Comparison of ENCODE assay signal across 15 cellular contexts in the genomic region with DNA sequence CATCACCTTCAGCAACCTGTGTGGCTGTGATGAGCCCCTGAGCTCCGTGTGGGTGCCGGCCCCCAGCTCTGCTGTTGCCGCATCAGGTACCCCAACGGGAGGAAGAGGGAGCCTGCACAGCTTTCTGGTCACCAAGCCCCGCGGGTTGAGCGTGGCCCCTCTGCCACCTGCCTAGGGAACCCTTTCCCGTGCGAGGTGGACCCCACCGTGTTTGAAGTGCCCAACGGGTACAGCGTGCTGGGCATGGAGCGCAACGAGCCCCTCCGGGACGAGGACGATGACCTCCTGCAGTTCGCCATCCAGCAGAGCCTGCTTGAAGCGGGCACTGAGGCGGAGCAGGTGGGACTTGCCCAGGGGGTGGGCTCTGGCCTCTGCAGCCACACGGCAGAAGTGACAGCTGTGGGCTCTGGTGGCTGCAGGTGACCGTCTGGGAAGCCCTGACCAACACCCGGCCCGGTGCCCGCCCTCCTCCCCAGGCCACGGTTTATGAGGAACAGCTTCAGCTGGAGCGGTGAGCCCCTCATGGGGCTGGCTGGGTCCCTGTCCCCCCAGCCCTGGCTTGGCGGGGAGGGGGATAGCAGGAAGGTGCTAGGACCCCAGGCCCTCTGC. TPM values are rescaled to one million over a fixed set of nuclear protein-coding genes. Genes with fewer than 3 reads are reported as not detected.
DNase-seq lines count a peak whose midpoint lies in the region; ATAC-seq, FAIRE-seq and TF ChIP-seq lines count a peak whose summit lies in the region.
"Had no signal": no experiment of that assay in that cellular context is flagged by ENCODE, and none has a peak within 500 bp of the region (broad histone marks: within the 10 kb centered on the region; RNA-seq: fewer than 3 reads in every experiment).

No MANE protein-coding gene starts in this region.

- ATAC-seq in activated B cell treated with CpG ODN at 0.5 μM for 24 hours (ENCODE audit: low read depth) (no peak), gastrocnemius medialis (no peak), GM21515 (IDR thresholded peaks at IDR 0.05; ENCODE audit: unreplicated experiment) (no peak)
- ATAC-seq: stimulated activated naive CD8-positive, alpha-beta T cell treated with anti-CD3 and anti-CD28 coated beads, Interleukin-15, Interleukin-2, amounts not matched to agents 100 U/mL and 50 U/mL, for 24 hours had no signal

- H3K27me3 ChIP-seq in HL-60 (ENCODE audit: insufficient read depth, poor library complexity, severe bottlenecking) (no peaks in the 10 kb centered on the region), gastrocnemius medialis (no peaks in the 10 kb centered on the region)

- in situ Hi-C loops in gastrocnemius medialis (cut with MboI; ENCODE audit: low sequenced_read_pairs in 4 of 4), result no loop called here

- H3K4me1 Mint-ChIP-seq in activated B cell treated with CpG ODN at 0.5 μM for 24 hours (peaks cover 3% of the 10 kb centered on the region), progenitor cell of endocrine pancreas (ENCODE audit: low read depth) (peaks cover 10% of the 10 kb centered on the region)

- H3K9ac ChIP-seq in kidney (ENCODE audit: low read length in 2 of 2), result no peak overlapping the region

- POLR2A ChIA-PET in activated B cell treated with CpG ODN at 0.5 μM for 24 hours (lab: Charles Lee), result interaction anchor here (1.0 to 1.4 kb wide), 3 partner anchors 13 to 33 kb away, joined by 3 to 4 read pairs (median 3); a partner anchor contains a TSS

- H3K36me3 Mint-ChIP-seq in activated B cell treated with CpG ODN at 0.5 μM for 24 hours (ENCODE audit: low read depth) (peaks cover 50% of the 10 kb centered on the region), progenitor cell of endocrine pancreas (ENCODE audit: insufficient read depth) (peaks cover 11% of the 10 kb centered on the region)

- intact Hi-C loops in activated B cell treated with CpG ODN at 0.5 μM for 24 hours (cut with micrococcal nuclease), result no loop called here
- intact Hi-C loops in kidney (cut with DNase I), result no loop called here
- intact Hi-C loops in gastrocnemius medialis (cut with DNase I; ENCODE audit: low total_unique reads), result loop anchor here (5.0 kb wide), 1 partner anchor 34 kb away; a partner anchor contains a TSS

- H3K4me3 ChIP-seq in HL-60 (replicated peaks; ENCODE audit: insufficient read depth, low read length) (no peak overlapping the region), kidney (ENCODE audit: low read length in 2 of 2) (peak overlapping the region in 1 of 2 donors; percentile 21), gastrocnemius medialis (peak overlapping the region in 2 of 4 donors; percentile 19 to 76)

- TF ChIP-seq CTCF in HL-60 (IDR thresholded peaks at IDR 0.05; ENCODE audit: insufficient read depth, low read length) (no peak), activated B cell treated with CpG ODN at 0.5 μM for 24 hours (IDR thresholded peaks at IDR 0.05) (no peak), kidney (IDR thresholded peaks at IDR 0.05; ENCODE audit: borderline replicate concordance, extremely low read depth, insufficient read depth) (no peak), gastrocnemius medialis (IDR thresholded peaks at IDR 0.05 in 4 of 5, conservative IDR thresholded peaks at IDR 0.05 in 1 of 5) (no peak), progenitor cell of endocrine pancreas (IDR thresholded peaks at IDR 0.05; ENCODE audit: unreplicated experiment) (no peak)

- TF ChIP-seq POLR2A in gastrocnemius medialis (IDR thresholded peaks at IDR 0.05), result no peak

- no peak for FAIRE-seq in kidney (lab: Jason Lieb, UNC)

- H3K27me3 Mint-ChIP-seq in activated B cell treated with CpG ODN at 0.5 μM for 24 hours (no peaks in the 10 kb centered on the region), progenitor cell of endocrine pancreas (no peaks in the 10 kb centered on the region)
- H3K27me3 Mint-ChIP-seq: CD4-positive, alpha-beta T cell; dendritic cell treated with granulocyte-macrophage colony-stimulating factor and Interleukin-4, amounts not matched to agents 40 ng/mL and 50 ng/mL, for 4 days had no signal

- H3K9me3 ChIP-seq in kidney (ENCODE audit: control insufficient read depth in 1 of 2, low read length in 2 of 2) (no peaks in the 10 kb centered on the region), gastrocnemius medialis (no peaks in the 10 kb centered on the region)

- CTCF ChIA-PET in activated B cell treated with CpG ODN at 0.5 μM for 24 hours (lab: Charles Lee), result no interaction called here

- no peak overlapping the region for H3K4me3 Mint-ChIP-seq in activated B cell treated with CpG ODN at 0.5 μM for 24 hours
- H3K4me3 Mint-ChIP-seq in progenitor cell of endocrine pancreas (ENCODE audit: low read depth), result no peak overlapping the region

- peaks cover 5 to 21% of the 10 kb centered on the region in 2 donors for H3K4me1 ChIP-seq in kidney (ENCODE audit: control insufficient read depth in 1 of 2, insufficient read depth in 1 of 2, low read depth in 1 of 2, low read length in 2 of 2)
- H3K4me1 ChIP-seq in gastrocnemius medialis, result peaks cover 20 to 25% of the 10 kb centered on the region in 2 donors

- no peak overlapping the region for H3K27ac Mint-ChIP-seq in activated B cell treated with CpG ODN at 0.5 μM for 24 hours
- H3K27ac Mint-ChIP-seq in progenitor cell of endocrine pancreas, result no peak overlapping the region
- H3K27ac Mint-ChIP-seq: CD4-positive, alpha-beta T cell had no signal

- DNase-seq in HL-60 (ENCODE audit: low read depth in 1 of 2, low spot score in 1 of 2) (no peak), activated B cell treated with CpG ODN at 0.5 μM for 24 hours (peak; percentile 7), kidney (peak; percentile 81), gastrocnemius medialis (peak in 1 of 2 donors; percentile 12), cerebellar nuclear complex (lab: John Stamatoyannopoulos, UW) (no peak), DMS53 treated with DMSO at 0.1 percent for 48 hours (lab: John Stamatoyannopoulos, UW; ENCODE audit: unreplicated experiment) (no peak), progenitor cell of endocrine pancreas (ENCODE audit: low spot score, unreplicated experiment) (no peak)
- DNase-seq: activated CD4-positive, alpha-beta T cell treated with anti-CD3 and anti-CD28 coated beads for 1 hour; activated T-cell treated with anti-CD3 and anti-CD28 coated beads for 4 hours; immature natural killer cell; stimulated activated naive CD8-positive, alpha-beta T cell treated with anti-CD3 and anti-CD28 coated beads, Interleukin-15, Interleukin-2, amounts not matched to agents 100 U/mL and 50 U/mL, for 24 hours; SW 1271 had no signal

- H3K9me3 Mint-ChIP-seq in activated B cell treated with CpG ODN at 0.5 μM for 24 hours (peaks cover 4% of the 10 kb centered on the region), progenitor cell of endocrine pancreas (ENCODE audit: low read depth) (peaks cover 5% of the 10 kb centered on the region)
- H3K9me3 Mint-ChIP-seq: dendritic cell treated with granulocyte-macrophage colony-stimulating factor and Interleukin-4, amounts not matched to agents 40 ng/mL and 50 ng/mL, for 4 days had no signal

- peaks cover 2 to 4% of the 10 kb centered on the region in 2 donors for H3K36me3 ChIP-seq in kidney (ENCODE audit: control insufficient read depth in 1 of 2, insufficient read depth in 2 of 2, low read length in 2 of 2)
- peaks cover 0 to 11% of the 10 kb centered on the region in 2 donors for H3K36me3 ChIP-seq in gastrocnemius medialis

- H3K27ac ChIP-seq in HL-60 (replicated peaks), result peak overlapping the region; percentile 79
- no peak overlapping the region for H3K27ac ChIP-seq in kidney (ENCODE audit: low read depth in 2 of 2, low read length in 2 of 2)
- peak overlapping the region; percentile 83 to 89 (median 86) for H3K27ac ChIP-seq in gastrocnemius medialis

RNA-seq across cellular contexts. Expression of a gene that starts 1.9 kb away (rescaled TPM):
- total RNA-seq in activated B cell treated with CpG ODN at 0.5 μM for 24 hours (5.1 and 7.7 TPM in 2 replicates), kidney (68.9 TPM), gastrocnemius medialis (10 to 100 TPM in 2 of 4 donors, 1 to 10 TPM in 2; 7.9 to 16.3 (median 11.9) TPM), progenitor cell of endocrine pancreas (48.9 and 56.9 TPM in 2 replicates)
- polyA plus RNA-seq in kidney (ENCODE audit: insufficient read depth, low read depth, low replicate concordance), result 25.0 TPM

RNA-seq across cellular contexts. Expression of a gene that starts 12.3 kb away (rescaled TPM):
- total RNA-seq in activated B cell treated with CpG ODN at 0.5 μM for 24 hours (97.2 and 116 TPM in 2 replicates), kidney (68.3 TPM), gastrocnemius medialis (10 to 100 TPM in 1 of 4 donors, 1 to 10 TPM in 3; 5.8 to 10.6 (median 9.7) TPM), progenitor cell of endocrine pancreas (74.9 and 76.0 TPM in 2 replicates)
- 21.9 TPM for polyA plus RNA-seq in kidney (ENCODE audit: insufficient read depth, low read depth, low replicate concordance)

RNA-seq across cellular contexts. Expression of a gene that starts 35.1 kb away (rescaled TPM):
- total RNA-seq in activated B cell treated with CpG ODN at 0.5 μM for 24 hours (159 and 175 TPM in 2 replicates), kidney (80.8 TPM), gastrocnemius medialis (10 to 100 TPM; 40.2 to 79.8 (median 68.4) TPM), progenitor cell of endocrine pancreas (52.9 and 53.0 TPM in 2 replicates)
- polyA plus RNA-seq in kidney (ENCODE audit: insufficient read depth, low read depth, low replicate concordance), result 28.2 TPM

RNA-seq across cellular contexts. Expression of a gene that starts 51.9 kb away (rescaled TPM):
- total RNA-seq in activated B cell treated with CpG ODN at 0.5 μM for 24 hours, result 166 and 169 TPM in 2 replicates
- 54.4 TPM for total RNA-seq in kidney
- 174 TPM for polyA plus RNA-seq in kidney (ENCODE audit: insufficient read depth, low read depth, low replicate concordance)
- total RNA-seq in gastrocnemius medialis, result 100 to 1,000 TPM in 2 of 4 donors, 10 to 100 TPM in 2; 57.4 to 115 (median 87.9) TPM
- 19.8 and 21.1 TPM in 2 replicates for total RNA-seq in progenitor cell of endocrine pancreas

Comparison
In these comparisons a context has a peak if more than half of its experiments do, and no peak if none do; other contexts are left out.
1. DNase-seq: peak in activated B cell treated with CpG ODN at 0.5 μM for 24 hours (single experiment) and kidney (single experiment); none in HL-60 (0 of 2), cerebellar nuclear complex (0 of 2), DMS53 treated with DMSO at 0.1 percent for 48 hours (single experiment) and progenitor cell of endocrine pancreas (single experiment).
2. H3K27ac ChIP-seq: peak in HL-60 (single experiment) and gastrocnemius medialis (4 of 4); none in kidney (0 of 2).